ENCODE assay signal across 26 cellular contexts in the genomic region with DNA sequence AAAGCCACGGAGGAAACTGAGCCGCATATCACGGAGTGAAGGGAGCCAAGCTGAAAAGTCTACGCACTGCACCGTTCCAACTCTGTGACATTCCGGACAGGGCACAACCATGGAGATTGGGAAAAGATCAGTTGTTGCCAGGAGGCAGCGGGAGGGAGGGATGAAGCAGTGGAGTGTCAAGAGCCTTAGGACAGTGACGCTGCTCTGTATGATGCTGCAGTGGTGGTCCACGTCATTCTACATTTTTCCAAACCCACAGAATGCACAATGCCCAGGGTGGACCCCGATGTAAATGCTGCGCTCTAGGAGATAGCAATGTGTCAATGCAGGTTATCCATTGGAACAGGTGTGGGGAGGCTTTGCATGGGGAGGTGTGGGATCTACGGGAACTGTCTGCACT.
"Had no signal": no experiment of that assay in that cellular context is flagged by ENCODE, and none has a peak within 500 bp of the region (broad histone marks: within the 10 kb centered on the region; RNA-seq: fewer than 3 reads in every experiment).

No MANE protein-coding gene starts in this region.

- H3K36me3 ChIP-seq: heart left ventricle, left ventricle myocardium inferior, right atrium auricular region, suprapubic skin, thoracic aorta, tibial artery, vagina had no signal

- H3K27ac ChIP-seq: heart left ventricle, left ventricle myocardium inferior, parathyroid adenoma, right atrium auricular region, skin epidermis, suprapubic skin, thoracic aorta, tibial artery, vagina had no signal

- H3K27me3 ChIP-seq: right atrium auricular region, suprapubic skin, vagina had no signal

- H3K27ac Mint-ChIP-seq: immature natural killer cell; memory B cell; naive thymus-derived CD4-positive, alpha-beta T cell; natural killer cell treated with Interleukin-12 subunit alpha and Interleukin-12 subunit beta and Interleukin-15 and Interleukin-18, amount 100 ng/mL, for 72 hours; progenitor cell of endocrine pancreas; stimulated activated naive CD8-positive, alpha-beta T cell treated with anti-CD3 and anti-CD28 coated beads, Interleukin-15, Interleukin-2, amounts not matched to agents 100 ng/mL and 50 ng/mL, for 24 hours; type B pancreatic cell had no signal

- FAIRE-seq: islet of Langerhans had no signal

- DNase-seq: hypothalamus; immature natural killer cell; left ventricle myocardium inferior; midbrain; naive thymus-derived CD4-positive, alpha-beta T cell; nucleus accumbens; stimulated activated CD4-positive, alpha-beta T cell treated with anti-CD3 and anti-CD28 coated beads, Interleukin-4, amount 100 ng/mL, for 24 hours; stimulated activated naive CD4-positive, alpha-beta T cell; tibial artery had no signal

- H3K9ac ChIP-seq: parathyroid adenoma had no signal

- H3K79me2 ChIP-seq: parathyroid adenoma had no signal

- H3K9me3 Mint-ChIP-seq: immature natural killer cell; memory B cell; naive thymus-derived CD4-positive, alpha-beta T cell; natural killer cell treated with Interleukin-12 subunit alpha and Interleukin-12 subunit beta and Interleukin-15 and Interleukin-18, amount 100 ng/mL, for 72 hours; neural crest cell; stimulated activated effector memory CD8-positive, alpha-beta T cell treated with anti-CD3 and anti-CD28 coated beads, Interleukin-12 subunit alpha, Interleukin-12 subunit beta, amount 100 ng/mL, for 72 hours; stimulated activated naive CD8-positive, alpha-beta T cell treated with anti-CD3 and anti-CD28 coated beads, Interleukin-15, Interleukin-2, amounts not matched to agents 100 ng/mL and 50 ng/mL, for 24 hours; type B pancreatic cell had no signal

- H3K9me3 ChIP-seq: heart left ventricle, left ventricle myocardium inferior, mucosa of descending colon, right atrium auricular region, suprapubic skin, thoracic aorta, tibial artery, vagina had no signal

- ATAC-seq: mucosa of descending colon; naive thymus-derived CD4-positive, alpha-beta T cell; natural killer cell treated with Interleukin-12 subunit alpha and Interleukin-12 subunit beta and Interleukin-15 and Interleukin-18, amount 100 ng/mL, for 72 hours; sciatic nerve; stimulated activated effector memory CD8-positive, alpha-beta T cell treated with anti-CD3 and anti-CD28 coated beads, Interleukin-12 subunit alpha, Interleukin-12 subunit beta, amount 100 ng/mL, for 72 hours had no signal

- H3K4me1 ChIP-seq: heart left ventricle, left ventricle myocardium inferior, parathyroid adenoma, right atrium auricular region, suprapubic skin, tibial artery, vagina had no signal

- H3K4me3 ChIP-seq: heart left ventricle, left ventricle myocardium inferior, mucosa of descending colon, right atrium auricular region, skin epidermis, suprapubic skin, thoracic aorta, tibial artery, vagina had no signal

- H3K4me3 Mint-ChIP-seq: immature natural killer cell; memory B cell; naive thymus-derived CD4-positive, alpha-beta T cell; natural killer cell treated with Interleukin-12 subunit alpha and Interleukin-12 subunit beta and Interleukin-15 and Interleukin-18, amount 100 ng/mL, for 72 hours; neural crest cell; stimulated activated effector memory CD8-positive, alpha-beta T cell treated with anti-CD3 and anti-CD28 coated beads, Interleukin-12 subunit alpha, Interleukin-12 subunit beta, amount 100 ng/mL, for 72 hours; stimulated activated naive CD8-positive, alpha-beta T cell treated with anti-CD3 and anti-CD28 coated beads, Interleukin-15, Interleukin-2, amounts not matched to agents 100 ng/mL and 50 ng/mL, for 24 hours; type B pancreatic cell had no signal

- H2AFZ ChIP-seq: parathyroid adenoma had no signal

- H3K36me3 Mint-ChIP-seq: immature natural killer cell; memory B cell; naive thymus-derived CD4-positive, alpha-beta T cell; natural killer cell treated with Interleukin-12 subunit alpha and Interleukin-12 subunit beta and Interleukin-15 and Interleukin-18, amount 100 ng/mL, for 72 hours; stimulated activated effector memory CD8-positive, alpha-beta T cell treated with anti-CD3 and anti-CD28 coated beads, Interleukin-12 subunit alpha, Interleukin-12 subunit beta, amount 100 ng/mL, for 72 hours; type B pancreatic cell had no signal
